Comparison of ENCODE assay signal across 8 cellular contexts in the genomic region with DNA sequence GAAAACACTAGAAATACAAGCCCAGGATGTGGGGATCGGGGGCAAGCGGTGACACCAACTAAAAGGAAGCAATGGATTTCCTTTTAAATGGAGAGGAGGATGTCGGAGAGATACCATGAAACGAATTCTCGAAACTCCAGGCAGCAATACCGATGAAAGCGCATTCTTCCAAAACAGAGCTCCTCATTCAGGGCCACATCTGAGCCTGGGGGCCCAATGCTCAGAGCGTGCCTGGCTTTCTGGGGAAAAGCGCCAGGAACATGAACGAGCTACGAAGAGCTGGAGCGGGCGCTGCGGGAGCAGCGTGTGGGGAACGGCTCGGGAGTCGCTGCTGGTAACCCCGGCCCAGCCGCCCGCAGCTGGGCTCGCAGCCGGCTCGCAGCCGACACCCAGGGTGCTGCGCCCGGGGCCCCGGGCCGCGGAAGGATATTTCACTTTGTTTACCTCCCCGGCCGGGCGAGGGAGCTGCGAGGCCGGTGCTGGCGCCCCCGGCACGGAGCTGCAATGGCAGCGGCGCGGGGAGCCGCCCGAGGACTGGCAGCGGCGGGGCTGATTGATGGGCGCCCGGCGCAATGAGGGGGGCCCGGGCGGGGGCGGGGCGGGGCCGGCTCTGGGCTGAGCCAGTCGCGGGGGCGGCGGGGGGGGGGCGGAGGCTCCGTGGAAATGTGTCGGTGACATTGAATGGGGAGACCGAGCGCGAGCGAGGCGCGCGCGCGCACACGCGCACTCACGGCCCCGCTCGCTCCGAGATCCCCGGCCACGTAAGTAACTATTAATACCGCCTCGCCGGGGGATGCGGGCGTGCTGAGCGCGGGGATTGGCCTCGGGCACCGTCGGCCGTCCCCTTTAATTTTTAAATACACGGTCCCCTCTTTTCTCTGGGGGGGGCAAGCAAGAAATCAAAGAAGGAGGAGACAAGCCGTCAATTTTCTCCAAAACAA. TPM values are rescaled to one million over a fixed set of nuclear protein-coding genes. Genes with fewer than 3 reads are reported as not detected.
DNase-seq lines count a peak whose midpoint lies in the region; ATAC-seq and TF ChIP-seq lines count a peak whose summit lies in the region.

Gene TRIB2, plus strand, starts transcription at position 687 of the 941 bp plus-strand sequence. CDS start 1,372 bp downstream, outside the sequence.

- H3K9me3 Mint-ChIP-seq in natural killer cell treated with Interleukin-12 subunit alpha and Interleukin-12 subunit beta and Interleukin-15 and Interleukin-18, amount 100 ng/mL, for 72 hours = no peaks in the 10 kb centered on the region

- H3K27me3 Mint-ChIP-seq in natural killer cell treated with Interleukin-12 subunit alpha and Interleukin-12 subunit beta and Interleukin-15 and Interleukin-18, amount 100 ng/mL, for 72 hours = no peaks in the 10 kb centered on the region

- H3K4me1 Mint-ChIP-seq in natural killer cell treated with Interleukin-12 subunit alpha and Interleukin-12 subunit beta and Interleukin-15 and Interleukin-18, amount 100 ng/mL, for 72 hours (ENCODE audit: low read depth in 2 of 2) = peaks cover 57 to 63% of the 10 kb centered on the region in 2 donors

- peak within 1 kb of the TSS; percentile 99 for H3K4me3 Mint-ChIP-seq in natural killer cell treated with Interleukin-12 subunit alpha and Interleukin-12 subunit beta and Interleukin-15 and Interleukin-18, amount 100 ng/mL, for 72 hours

- no peaks in the 10 kb centered on the region for H3K36me3 Mint-ChIP-seq in natural killer cell treated with Interleukin-12 subunit alpha and Interleukin-12 subunit beta and Interleukin-15 and Interleukin-18, amount 100 ng/mL, for 72 hours

- TF ChIP-seq CTCF in fibroblast of pulmonary artery (IDR thresholded peaks at IDR 0.05; ENCODE audit: low read length, missing control alignments) = no peak

- peak within 1 kb of the TSS; percentile 98 for H3K4me3 ChIP-seq in fibroblast of pulmonary artery (replicated peaks; ENCODE audit: low read depth, low read length)

- DNase-seq in DMS 273 (lab: John Stamatoyannopoulos, UW; ENCODE audit: unreplicated experiment) = peak; percentile 94
- DNase-seq in Kasumi-1 (lab: John Stamatoyannopoulos, UW) = peak; percentile 73 to 75
- peak; percentile 94 for DNase-seq in SHP77 treated with DMSO at 0.1 percent for 48 hours (lab: John Stamatoyannopoulos, UW)
- DNase-seq in activated effector memory CD4-positive, alpha-beta T cell treated with Interleukin-2 at 50 U/mL for 16 hours = peak; percentile 91
- DNase-seq in fibroblast of pulmonary artery (ENCODE audit: low read depth) = peak; percentile 94
- peak; percentile 93 for DNase-seq in natural killer cell treated with Interleukin-12 subunit alpha and Interleukin-12 subunit beta and Interleukin-15 and Interleukin-18, amount 100 ng/mL, for 72 hours (ENCODE audit: low spot score)
- peak; percentile 94 for DNase-seq in stimulated activated naive CD4-positive, alpha-beta T cell treated with Interleukin-2 at 50 U/mL for 16 hours (lab: John Stamatoyannopoulos, UW)

- H3K27ac Mint-ChIP-seq in natural killer cell treated with Interleukin-12 subunit alpha and Interleukin-12 subunit beta and Interleukin-15 and Interleukin-18, amount 100 ng/mL, for 72 hours = peak within 1 kb of the TSS; percentile 81 to 95

- peak; percentile 65 for ATAC-seq in GM21723 (IDR thresholded peaks at IDR 0.05; ENCODE audit: unreplicated experiment)
- peak; percentile 91 to 94 for ATAC-seq in natural killer cell treated with Interleukin-12 subunit alpha and Interleukin-12 subunit beta and Interleukin-15 and Interleukin-18, amount 100 ng/mL, for 72 hours

RNA-seq across cellular contexts. Expression of gene TRIB2, which starts in this region (rescaled TPM):
- 10 to 100 TPM in 1 of 2 donors, 1 to 10 TPM in 1; 8.7 to 12.3 TPM for total RNA-seq in natural killer cell treated with Interleukin-12 subunit alpha and Interleukin-12 subunit beta and Interleukin-15 and Interleukin-18, amount 100 ng/mL, for 72 hours

Comparison
In these comparisons a context has a peak if more than half of its experiments do, and no peak if none do; other contexts are left out.
1. Peak in every context shown above with its lines: DNase-seq, ATAC-seq and H3K4me3 ChIP-seq.